ENCODE assay signal across 9 cellular contexts in the genomic region with DNA sequence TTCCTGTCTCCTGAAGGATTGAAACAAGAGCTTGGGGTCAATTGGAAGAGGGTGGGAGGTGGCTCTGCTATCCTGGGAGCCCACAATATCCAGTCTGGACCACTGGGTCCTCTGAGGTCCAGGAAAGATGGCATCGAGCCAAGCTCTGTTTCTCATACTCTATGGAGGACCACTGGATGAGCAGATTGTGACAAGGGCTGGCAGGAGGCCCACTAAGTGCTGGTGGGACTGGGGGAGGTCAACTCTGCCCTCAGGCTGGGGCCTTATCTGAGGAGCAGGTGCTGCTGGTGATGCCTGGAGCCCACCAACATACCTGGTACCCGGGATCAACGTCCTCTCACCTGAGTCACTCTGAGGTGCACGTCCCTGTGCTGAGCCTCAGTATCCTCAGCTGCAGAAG.
"Had no signal": no experiment of that assay in that cellular context is flagged by ENCODE, and none has a peak within 500 bp of the region (broad histone marks: within the 10 kb centered on the region; RNA-seq: fewer than 3 reads in every experiment).

No MANE protein-coding gene starts in this region.

- ATAC-seq: activated naive CD8-positive, alpha-beta T cell treated with anti-CD3 and anti-CD28 coated beads, Interleukin-2, amount 50 U/mL, for 24 hours had no signal

- H3K4me1 ChIP-seq: prostate gland had no signal

- H3K9me3 ChIP-seq: neutrophil, ovary, prostate gland had no signal

- H3K4me3 ChIP-seq: ovary, prostate gland, sigmoid colon, upper lobe of left lung had no signal

- DNase-seq: left ventricle myocardium superior, sigmoid colon, T1000 had no signal

- H3K36me3 ChIP-seq: neutrophil, ovary, prostate gland, sigmoid colon, upper lobe of left lung had no signal

- H3K27me3 ChIP-seq: ovary, sigmoid colon, upper lobe of left lung had no signal

- H3K27ac ChIP-seq: epithelial cell of prostate, neutrophil, prostate gland, upper lobe of left lung had no signal
